In genomic region chr4:95985791-95986190, GRCh38 we compare ENCODE assay signal across 19 cellular contexts.
DNase-seq lines count a peak whose midpoint lies in the region; ATAC-seq and TF ChIP-seq lines count a peak whose summit lies in the region.
"Had no signal": no experiment of that assay in that cellular context is flagged by ENCODE, and none has a peak within 500 bp of the region (broad histone marks: within the 10 kb centered on the region; RNA-seq: fewer than 3 reads in every experiment).

No MANE protein-coding gene starts in this region.

- 0 out of 2 replicates have a peak, but pooled peaks cover 3% of the 10 kb centered on the region for H3F3A ChIP-seq in Loucy (ENCODE audit: low read depth)

- H3K9me3 ChIP-seq in Loucy (ENCODE audit: insufficient read depth, low read depth, low read length) (peaks cover 5% of the 10 kb centered on the region; the same call in 1 of the 2 replicates), mesenchymal stem cell (ENCODE audit: control insufficient read depth, low read length) (peaks cover 11% of the 10 kb centered on the region)
- H3K9me3 ChIP-seq: Caco-2 had no signal

- H3K4ac ChIP-seq in mesenchymal stem cell (ENCODE audit: low read depth in 1 of 2, low read length in 2 of 2): no peak overlapping the region

- DNase-seq in cardiac fibroblast (ENCODE audit: low read depth in 2 of 2): peak; percentile 3 to 50
- peak; percentile 3 for DNase-seq in mesenchymal stem cell
- DNase-seq in RKO (ENCODE audit: low spot score): no peak
- no peak for DNase-seq in stimulated activated CD4-positive, alpha-beta T cell treated with anti-CD3 and anti-CD28 coated beads, Interleukin-12 subunit alpha, Interleukin-12 subunit beta, amount 100 ng/mL, for 4 hours
- DNase-seq in NCI-H526 (lab: John Stamatoyannopoulos, UW): no peak
- DNase-seq: Caco-2; CD4-positive, CD25-positive, alpha-beta regulatory T cell; CD8-positive, alpha-beta T cell; DMS153; EL; GDM1; H9 had no signal

- H3K18ac ChIP-seq in mesenchymal stem cell (ENCODE audit: low read depth in 1 of 2, low read length in 2 of 2): no peak overlapping the region

- no peaks in the 10 kb centered on the region for H3K79me1 ChIP-seq in mesenchymal stem cell (replicated peaks; ENCODE audit: low read length, poor library complexity, severe bottlenecking)

- no peak for ATAC-seq in GM21528 (IDR thresholded peaks at IDR 0.05; ENCODE audit: low FRiP score, unreplicated experiment)
- ATAC-seq: CD8-positive, alpha-beta T cell; GM23338; HCT116 had no signal

- no peak overlapping the region for H3K4me3 ChIP-seq in Loucy (ENCODE audit: low read length, poor library complexity, severe bottlenecking)
- H3K4me3 ChIP-seq in cardiac fibroblast (replicated peaks in 1 of 2; ENCODE audit: low read depth in 2 of 2, low read length in 2 of 2): no peak overlapping the region
- H3K4me3 ChIP-seq in mesenchymal stem cell (ENCODE audit: insufficient read depth in 1 of 2, low read depth in 1 of 2, low read length in 2 of 2): no peak overlapping the region
- H3K4me3 ChIP-seq: BLaER1, GM12878, GM23338 had no signal

- H4K20me1 ChIP-seq in Loucy (ENCODE audit: insufficient read depth, low read length, poor library complexity, severe bottlenecking): no peaks in the 10 kb centered on the region
- H4K20me1 ChIP-seq: BLaER1 had no signal

- no peaks in the 10 kb centered on the region for H3K79me2 ChIP-seq in Loucy (ENCODE audit: insufficient read depth, low read length)

- H2BK120ac ChIP-seq in mesenchymal stem cell (ENCODE audit: low read depth, low read length): no peak overlapping the region

- no peak overlapping the region for H2BK5ac ChIP-seq in mesenchymal stem cell (ENCODE audit: low read depth, low read length, poor library complexity, severe bottlenecking)

- H3K14ac ChIP-seq in mesenchymal stem cell (ENCODE audit: low read length in 2 of 2): no peak overlapping the region

- H2BK12ac ChIP-seq in mesenchymal stem cell (ENCODE audit: low read length in 2 of 2): no peak overlapping the region

- H3K27ac ChIP-seq in mesenchymal stem cell (ENCODE audit: low read length, poor library complexity, severe bottlenecking): no peak overlapping the region
- H3K27ac ChIP-seq: BLaER1, C4-2B had no signal

- H3K9ac ChIP-seq in Loucy (ENCODE audit: low read depth, low read length, poor library complexity, severe bottlenecking): no peak overlapping the region
- no peak overlapping the region for H3K9ac ChIP-seq in mesenchymal stem cell (ENCODE audit: low read length)
- H3K9ac ChIP-seq: BLaER1 had no signal

- no peak overlapping the region for H2AK5ac ChIP-seq in mesenchymal stem cell (ENCODE audit: low read length, severe bottlenecking)

- 86% methylated on average over 1 of the region's 1 CpG for WGBS in mesenchymal stem cell

- H3K27me3 ChIP-seq in Loucy (ENCODE audit: insufficient read depth, low read length, poor library complexity, severe bottlenecking) (no peaks in the 10 kb centered on the region), mesenchymal stem cell (ENCODE audit: control insufficient read depth in 1 of 2, insufficient read depth in 1 of 2, low read length in 2 of 2) (no peaks in the 10 kb centered on the region)
- H3K27me3 ChIP-seq: BLaER1 had no signal

- H3K9me2 ChIP-seq in Loucy (replicated peaks; ENCODE audit: low read depth, low read length): no peaks in the 10 kb centered on the region

- H3K4me1 ChIP-seq in Loucy (ENCODE audit: insufficient read depth, low read length, poor library complexity, severe bottlenecking): peaks cover 32% of the 10 kb centered on the region
- H3K4me1 ChIP-seq in mesenchymal stem cell (ENCODE audit: control insufficient read depth, insufficient read depth, low read depth, low read length): no peaks in the 10 kb centered on the region
- H3K4me1 ChIP-seq: Caco-2 had no signal

- H3K36me3 ChIP-seq in Loucy (ENCODE audit: insufficient read depth, low read length) (no peaks in the 10 kb centered on the region), mesenchymal stem cell (ENCODE audit: control insufficient read depth in 1 of 2, insufficient read depth in 2 of 2, low read depth in 1 of 2, low read length in 2 of 2) (no peaks in the 10 kb centered on the region)
- H3K36me3 ChIP-seq: BLaER1 had no signal

- TF ChIP-seq CTCF in Loucy (conservative IDR thresholded peaks at IDR 0.05; ENCODE audit: low read length) (no peak), cardiac fibroblast (IDR thresholded peaks at IDR 0.05; ENCODE audit: low read depth, low read length) (no peak)

- H4K91ac ChIP-seq in mesenchymal stem cell (ENCODE audit: low read length): no peak overlapping the region

- H3K23ac ChIP-seq in mesenchymal stem cell (ENCODE audit: low read length in 2 of 2): no peak overlapping the region

- peak overlapping the region; percentile 67 for H3K4me2 ChIP-seq in Loucy (ENCODE audit: low read depth, low read length, poor library complexity, severe bottlenecking)
- H3K4me2 ChIP-seq in mesenchymal stem cell (ENCODE audit: low read length, poor library complexity, severe bottlenecking): no peak overlapping the region
- H3K4me2 ChIP-seq: BLaER1, GM23338 had no signal

- H2AFZ ChIP-seq in Loucy (ENCODE audit: low read length) (no peak overlapping the region), mesenchymal stem cell (ENCODE audit: low read depth, low read length) (no peak overlapping the region)
- H2AFZ ChIP-seq: GM23338 had no signal

- no peak overlapping the region for H4K8ac ChIP-seq in mesenchymal stem cell (ENCODE audit: low read length)

- no peak overlapping the region for H2BK15ac ChIP-seq in mesenchymal stem cell (ENCODE audit: low read depth, poor library complexity, severe bottlenecking)

Comparison
In these comparisons a context has a peak if more than half of its experiments do, and no peak if none do; other contexts are left out.
1. DNase-seq: peak in cardiac fibroblast (2 of 2) and mesenchymal stem cell (single experiment); none in RKO (single experiment), stimulated activated CD4-positive, alpha-beta T cell treated with anti-CD3 and anti-CD28 coated beads, Interleukin-12 subunit alpha, Interleukin-12 subunit beta, amount 100 ng/mL, for 4 hours (single experiment) and NCI-H526 (0 of 2).